ENCODE assay signal across 16 cellular contexts in genomic region chr22:29717789-29718188, GRCh38. TPM values are rescaled to one million over a fixed set of nuclear protein-coding genes. Genes with fewer than 3 reads are reported as not detected.
DNase-seq lines count a peak whose midpoint lies in the region; ATAC-seq and TF ChIP-seq lines count a peak whose summit lies in the region.
"Had no signal": no experiment of that assay in that cellular context is flagged by ENCODE, and none has a peak within 500 bp of the region (broad histone marks: within the 10 kb centered on the region; RNA-seq: fewer than 3 reads in every experiment).

No MANE protein-coding gene starts in this region.

- intact Hi-C loops in activated CD8-positive, alpha-beta T cell treated with anti-CD3 and anti-CD28 coated beads for 36 hours (cut with micrococcal nuclease) = no loop called here

- no peaks in the 10 kb centered on the region for H3K36me3 Mint-ChIP-seq in activated CD8-positive, alpha-beta T cell treated with anti-CD3 and anti-CD28 coated beads for 36 hours (ENCODE audit: low read depth)
- H3K36me3 Mint-ChIP-seq: CD14-positive monocyte had no signal

- H3K9me3 Mint-ChIP-seq in activated CD8-positive, alpha-beta T cell treated with anti-CD3 and anti-CD28 coated beads for 36 hours = no peaks in the 10 kb centered on the region

- TF ChIP-seq CTCF in epithelial cell of esophagus (IDR thresholded peaks at IDR 0.05; ENCODE audit: insufficient read depth, low read depth, low read length, missing control alignments) = no peak
- no peak for TF ChIP-seq CTCF in activated CD8-positive, alpha-beta T cell treated with anti-CD3 and anti-CD28 coated beads for 36 hours (IDR thresholded peaks at IDR 0.05)

- CTCF ChIA-PET in activated CD8-positive, alpha-beta T cell treated with anti-CD3 and anti-CD28 coated beads for 36 hours (lab: Charles Lee) = no interaction called here

- peaks cover 39% of the 10 kb centered on the region for H3K27me3 Mint-ChIP-seq in activated CD8-positive, alpha-beta T cell treated with anti-CD3 and anti-CD28 coated beads for 36 hours

- no peak overlapping the region for H3K4me3 ChIP-seq in epithelial cell of esophagus (ENCODE audit: low read length)
- H3K4me3 ChIP-seq: A549, Peyer's patch had no signal

- H3K27ac Mint-ChIP-seq in activated CD8-positive, alpha-beta T cell treated with anti-CD3 and anti-CD28 coated beads for 36 hours = no peak overlapping the region

- DNase-seq in NCI-H2196 (lab: John Stamatoyannopoulos, UW; ENCODE audit: unreplicated experiment) = peak; percentile 23
- DNase-seq in NCI-H2196 treated with DMSO at 0.1 percent for 48 hours (lab: John Stamatoyannopoulos, UW; ENCODE audit: unreplicated experiment) = no peak
- DNase-seq in NCI-H1105 (lab: John Stamatoyannopoulos, UW) = peak; percentile 72
- peak; percentile 67 for DNase-seq in NCI-H446 treated with DMSO at 0.1 percent for 48 hours (lab: John Stamatoyannopoulos, UW)
- peak; percentile 86 for DNase-seq in epithelial cell of esophagus (ENCODE audit: low read depth)
- no peak for DNase-seq in activated CD8-positive, alpha-beta T cell treated with anti-CD3 and anti-CD28 coated beads for 36 hours
- no peak for DNase-seq in SK-N-DZ (ENCODE audit: low spot score)
- no peak for DNase-seq in retina
- DNase-seq: MM.1S, NCI-H1436, NCI-H2107, Peyer's patch had no signal

- POLR2A ChIA-PET in activated CD8-positive, alpha-beta T cell treated with anti-CD3 and anti-CD28 coated beads for 36 hours (lab: Charles Lee) = no interaction called here

- no peak overlapping the region for H3K4me3 Mint-ChIP-seq in activated CD8-positive, alpha-beta T cell treated with anti-CD3 and anti-CD28 coated beads for 36 hours

- ATAC-seq in activated CD8-positive, alpha-beta T cell treated with anti-CD3 and anti-CD28 coated beads for 36 hours = no peak
- ATAC-seq: HepG2 had no signal

- peaks cover 3% of the 10 kb centered on the region for H3K4me1 Mint-ChIP-seq in activated CD8-positive, alpha-beta T cell treated with anti-CD3 and anti-CD28 coated beads for 36 hours (ENCODE audit: low read depth)
- H3K4me1 Mint-ChIP-seq: CD14-positive monocyte had no signal

RNA-seq across cellular contexts. Expression of gene CABP7, which starts 2.0 kb away (rescaled TPM):
- under 1 TPM in 1 of 2 experiments, not detected in 1; 0.09 TPM for total RNA-seq in activated CD8-positive, alpha-beta T cell treated with anti-CD3 and anti-CD28 coated beads for 36 hours
- 0.07 and 0.29 TPM in 2 replicates for polyA plus RNA-seq in SK-N-DZ (2014; cell fraction: cytosol; rRNA removed)
- polyA plus RNA-seq in SK-N-DZ (2014; cell fraction: nucleus; rRNA removed) = 0.03 and 0.05 TPM in 2 replicates
- total RNA-seq: HepG2; T-helper 2 cell treated with Interferon-gamma antibody and Interleukin-4, amounts not matched to agents 100 ng/mL and 5 ng/mL, for 36 hours had no signal

RNA-seq across cellular contexts. Expression of gene ZMAT5, which starts 49.0 kb away (rescaled TPM):
- 10 to 100 TPM; 18.5 to 18.7 TPM for total RNA-seq in activated CD8-positive, alpha-beta T cell treated with anti-CD3 and anti-CD28 coated beads for 36 hours
- polyA plus RNA-seq in SK-N-DZ (2014; cell fraction: cytosol; rRNA removed) = 49.1 and 51.6 TPM in 2 replicates
- 28.3 and 37.1 TPM in 2 replicates for polyA plus RNA-seq in SK-N-DZ (2014; cell fraction: nucleus; rRNA removed)

RNA-seq across cellular contexts. Expression of gene UQCR10, which starts 49.4 kb away (rescaled TPM):
- 100 to 1,000 TPM in 1 of 2 experiments, 10 to 100 TPM in 1; 92.4 to 105 TPM for total RNA-seq in activated CD8-positive, alpha-beta T cell treated with anti-CD3 and anti-CD28 coated beads for 36 hours
- polyA plus RNA-seq in SK-N-DZ (2014; cell fraction: cytosol; rRNA removed) = 98.6 and 126 TPM in 2 replicates
- polyA plus RNA-seq in SK-N-DZ (2014; cell fraction: nucleus; rRNA removed) = 87.0 and 107 TPM in 2 replicates

Comparison
In these comparisons a context has a peak if more than half of its experiments do, and no peak if none do; other contexts are left out.
1. DNase-seq: peak in NCI-H2196 (single experiment), NCI-H1105 (single experiment), NCI-H446 treated with DMSO at 0.1 percent for 48 hours (single experiment) and epithelial cell of esophagus (single experiment); none in NCI-H2196 treated with DMSO at 0.1 percent for 48 hours (single experiment), activated CD8-positive, alpha-beta T cell treated with anti-CD3 and anti-CD28 coated beads for 36 hours (single experiment), SK-N-DZ (single experiment) and retina (single experiment).